Comparison of ENCODE assay signal across 9 cellular contexts in the genomic region with DNA sequence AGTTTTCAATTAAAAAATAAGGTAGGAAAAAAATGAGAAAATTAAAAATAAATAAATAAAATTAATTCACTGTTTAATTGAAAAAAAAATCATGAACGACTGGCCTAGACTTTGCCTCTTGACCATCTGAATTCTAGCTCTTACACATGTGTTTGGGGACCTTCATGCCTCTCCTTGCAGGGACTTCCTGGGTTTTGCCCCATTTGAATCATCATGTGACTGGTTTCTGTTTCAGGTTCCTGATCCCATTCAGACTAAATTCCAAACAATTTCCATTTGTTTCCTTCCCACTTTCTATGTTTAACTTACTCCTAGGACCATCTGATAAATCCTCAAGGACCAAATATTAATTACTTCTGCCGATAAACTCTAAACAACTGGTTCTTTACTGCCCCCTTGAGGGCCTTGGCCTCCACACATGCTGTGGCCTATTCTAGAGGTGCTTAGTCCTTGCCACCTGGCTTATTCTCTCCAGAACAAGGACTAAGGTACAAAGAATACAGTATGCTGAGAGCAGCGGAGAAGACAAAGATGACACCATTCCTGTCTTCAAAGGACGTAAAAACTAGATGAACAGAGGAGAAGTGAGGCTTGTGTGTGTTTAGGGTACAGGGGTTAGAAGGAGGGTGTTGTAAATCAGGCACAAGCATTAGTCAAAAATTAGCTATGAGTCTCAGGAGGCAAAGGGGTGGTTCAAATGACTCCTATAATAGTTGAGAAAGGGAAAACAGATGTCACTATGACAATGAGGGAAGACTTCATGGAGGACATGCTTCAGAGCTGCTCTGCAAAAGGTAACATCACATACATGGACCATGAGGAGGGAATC.
A peak's percentile ranks its signal among the peaks of the same experiment; 100 is the strongest.
DNase-seq lines count a peak whose midpoint lies in the region; ATAC-seq and TF ChIP-seq lines count a peak whose summit lies in the region.
"Had no signal": no experiment of that assay in that cellular context is flagged by ENCODE, and none has a peak within 500 bp of the region (broad histone marks: within the 10 kb centered on the region; RNA-seq: fewer than 3 reads in every experiment).

No MANE protein-coding gene starts in this region.

- no peak for TF ChIP-seq EP300 in gastroesophageal sphincter (IDR thresholded peaks at IDR 0.05)

- H3K4me1 ChIP-seq in breast epithelium (no peaks in the 10 kb centered on the region), Panc1 (ENCODE audit: control insufficient read depth, insufficient read depth, low read length) (no peaks in the 10 kb centered on the region), gastroesophageal sphincter (no peaks in the 10 kb centered on the region)

- H3K4me1 Mint-ChIP-seq in MCF 10A (ENCODE audit: insufficient read depth, unreplicated experiment), result no peaks in the 10 kb centered on the region

- peak; percentile 77 for ATAC-seq in GM21717 (IDR thresholded peaks at IDR 0.05; ENCODE audit: unreplicated experiment)
- peak; percentile 69; the same call in 1 of the 2 replicates for ATAC-seq in Panc1
- no peak for ATAC-seq in gastroesophageal sphincter

- peak; percentile 67 for DNase-seq in MCF 10A (ENCODE audit: unreplicated experiment)
- no peak for DNase-seq in breast epithelium (ENCODE audit: low spot score in 2 of 2)
- DNase-seq in Jurkat, Clone E6-1 (ENCODE audit: low read depth, low spot score), result peak; percentile 39
- no peak for DNase-seq in Panc1 (ENCODE audit: low read depth, low spot score)
- DNase-seq in fibroblast of mammary gland (ENCODE audit: low read depth), result peak; percentile 31
- peak; percentile 26 for DNase-seq in stimulated activated CD8-positive, alpha-beta memory T cell treated with anti-CD3 and anti-CD28 coated beads, Interleukin-4, amount 100 ng/mL, for 48 hours

- BruUV-seq in MCF 10A (replicated peaks; lab: Mats Ljungman, UMichigan), result no TSS peak
- BruUV-seq in Panc1 (replicated peaks; lab: Mats Ljungman, UMichigan), result no TSS peak

- no peaks in the 10 kb centered on the region for H3K9me3 ChIP-seq in breast epithelium
- H3K9me3 ChIP-seq in Panc1 (ENCODE audit: control insufficient read depth, insufficient read depth, low read depth, low read length), result no peaks in the 10 kb centered on the region
- H3K9me3 ChIP-seq in gastroesophageal sphincter, result no peaks in the 10 kb centered on the region
- H3K9me3 ChIP-seq: thoracic aorta had no signal

- H3K4me3 ChIP-seq in breast epithelium, result no peak overlapping the region
- no peak overlapping the region for H3K4me3 ChIP-seq in Jurkat, Clone E6-1 (ENCODE audit: low read length)
- H3K4me3 ChIP-seq in Panc1 (ENCODE audit: low read depth in 2 of 2, low read length in 2 of 2), result no peak overlapping the region
- no peak overlapping the region for H3K4me3 ChIP-seq in fibroblast of mammary gland (ENCODE audit: control insufficient read depth, low read depth, low read length)
- H3K4me3 ChIP-seq in gastroesophageal sphincter, result no peak overlapping the region
- H3K4me3 ChIP-seq: thoracic aorta had no signal

- in situ Hi-C loops in Panc1 (cut with HindIII; ENCODE audit: low pct_unique_long_range_greater_than_20kb, low sequenced_read_pairs), result no loop called here

- intact Hi-C loops in MCF 10A (cut with micrococcal nuclease), result loop anchor here (1.0 kb wide), 2 partner anchors 124 to 173 kb away; no protein-coding TSS in a partner anchor
- intact Hi-C loops in breast epithelium (cut with DNase I; ENCODE audit: low total_unique reads), result no loop called here
- intact Hi-C loops in Panc1 (cut with micrococcal nuclease; ENCODE audit: unreplicated experiment), result loop anchor here (2.0 kb wide), 1 partner anchor 174 kb away; no protein-coding TSS in a partner anchor

- H3K36me3 ChIP-seq in breast epithelium, result no peaks in the 10 kb centered on the region
- H3K36me3 ChIP-seq in Panc1 (ENCODE audit: control insufficient read depth, insufficient read depth, low read length), result no peaks in the 10 kb centered on the region
- H3K36me3 ChIP-seq in gastroesophageal sphincter, result no peaks in the 10 kb centered on the region
- H3K36me3 ChIP-seq: thoracic aorta had no signal

- TF ChIP-seq POLR2A in breast epithelium (IDR thresholded peaks at IDR 0.05), result no peak
- TF ChIP-seq POLR2A in gastroesophageal sphincter (IDR thresholded peaks at IDR 0.05), result no peak

- no peaks in the 10 kb centered on the region for H3K9me3 Mint-ChIP-seq in MCF 10A (ENCODE audit: unreplicated experiment)

- H3K27ac ChIP-seq in breast epithelium (no peak overlapping the region), Panc1 (ENCODE audit: low read length) (no peak overlapping the region), gastroesophageal sphincter (no peak overlapping the region)
- H3K27ac ChIP-seq: thoracic aorta had no signal

- no peaks in the 10 kb centered on the region for H3K36me3 Mint-ChIP-seq in MCF 10A (ENCODE audit: insufficient read depth, unreplicated experiment)

- H3K27me3 ChIP-seq in breast epithelium, result no peaks in the 10 kb centered on the region
- no peaks in the 10 kb centered on the region for H3K27me3 ChIP-seq in Panc1 (ENCODE audit: control insufficient read depth, insufficient read depth, low read length)
- H3K27me3 ChIP-seq in gastroesophageal sphincter, result no peaks in the 10 kb centered on the region

- CTCF ChIA-PET in MCF 10A (lab: Yijun Ruan, JAX) (interaction anchor here (0.6 to 2.0 kb wide), 20 partner anchors 12 to 936 kb away, joined by 3 to 25 read pairs (median 4); a partner anchor contains a TSS), Panc1 (lab: Charles Lee) (no interaction called here)

- POLR2A ChIA-PET in MCF 10A (lab: Yijun Ruan, JAX), result interaction anchor here (1.0 kb wide), 1 partner anchor 172 kb away, joined by 3 read pairs; no protein-coding TSS in a partner anchor
- POLR2A ChIA-PET in Panc1 (lab: Charles Lee), result no interaction called here

- TF ChIP-seq CTCF in MCF 10A (IDR thresholded peaks at IDR 0.05; ENCODE audit: unreplicated experiment), result peak; percentile 83
- peak in 1 of 3 donors; percentile 41 for TF ChIP-seq CTCF in breast epithelium (IDR thresholded peaks at IDR 0.05)
- TF ChIP-seq CTCF in Panc1 (IDR thresholded peaks at IDR 0.05), result peak; percentile 83
- peak; percentile 65 for TF ChIP-seq CTCF in fibroblast of mammary gland (conservative IDR thresholded peaks at IDR 0.05; ENCODE audit: control insufficient read depth, insufficient read depth, low read depth, low read length)
- peak in 1 of 4 experiments; percentile 27 for TF ChIP-seq CTCF in gastroesophageal sphincter (IDR thresholded peaks at IDR 0.05)

- 13 to 29% methylated on average over 2 to 4 of the region's 4 CpGs for WGBS in gastroesophageal sphincter (ENCODE audit: low coverage in 1 of 2), 2 donors

- no peak overlapping the region for H3K4me3 Mint-ChIP-seq in MCF 10A (ENCODE audit: unreplicated experiment)

- H3K27ac Mint-ChIP-seq in MCF 10A (ENCODE audit: low read depth, unreplicated experiment), result no peak overlapping the region

- H3K27me3 Mint-ChIP-seq in MCF 10A (ENCODE audit: insufficient read depth, unreplicated experiment), result peaks cover 64% of the 10 kb centered on the region

Comparison
In these comparisons a context has a peak if more than half of its experiments do, and no peak if none do; other contexts are left out.
1. DNase-seq: peak in MCF 10A (single experiment), Jurkat, Clone E6-1 (single experiment), fibroblast of mammary gland (single experiment) and stimulated activated CD8-positive, alpha-beta memory T cell treated with anti-CD3 and anti-CD28 coated beads, Interleukin-4, amount 100 ng/mL, for 48 hours (single experiment); none in breast epithelium (0 of 2) and Panc1 (single experiment).